Comparison of ENCODE assay signal across 8 cellular contexts in the genomic region with DNA sequence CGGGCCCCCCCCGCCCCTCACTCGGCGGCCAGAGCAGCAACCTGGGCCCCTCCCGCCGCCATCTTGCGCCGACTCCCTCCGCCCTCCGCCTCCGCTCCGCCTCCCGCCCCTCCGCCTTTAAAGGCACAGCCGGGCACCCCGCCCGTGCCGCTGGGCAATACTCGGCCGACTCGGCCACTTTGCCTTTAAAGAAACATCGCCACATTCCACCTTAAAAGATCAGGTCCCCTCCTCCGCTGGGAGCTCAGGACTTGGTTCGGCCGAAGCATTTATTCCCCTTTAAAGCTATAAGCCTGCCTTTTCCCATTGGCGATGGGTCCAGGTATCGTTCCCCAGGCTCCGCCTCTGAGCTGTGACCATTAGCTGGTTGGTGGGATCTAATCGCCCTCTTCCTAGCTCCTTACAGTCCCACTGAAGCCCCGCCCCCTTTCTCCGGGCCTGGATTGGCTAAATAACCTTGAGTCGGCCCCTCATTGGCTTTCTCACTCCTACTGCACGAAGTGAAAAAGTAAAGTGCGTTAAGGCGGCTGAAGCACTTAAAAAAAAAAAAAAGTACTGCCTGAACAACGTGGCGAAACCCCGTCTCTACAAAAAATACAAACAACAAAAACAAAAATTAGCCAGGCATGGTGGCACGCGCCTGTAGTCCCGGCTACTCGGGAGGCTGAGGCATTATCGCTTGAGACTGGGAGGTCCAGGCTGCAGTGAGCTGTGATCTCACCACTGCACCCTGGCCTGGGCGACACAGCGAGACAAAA. TPM values are rescaled to one million over a fixed set of nuclear protein-coding genes. Genes with fewer than 3 reads are reported as not detected.
A peak's percentile ranks its signal among the peaks of the same experiment; 100 is the strongest.
DNase-seq lines count a peak whose midpoint lies in the region; TF ChIP-seq lines count a peak whose summit lies in the region.

A gene with protein sequence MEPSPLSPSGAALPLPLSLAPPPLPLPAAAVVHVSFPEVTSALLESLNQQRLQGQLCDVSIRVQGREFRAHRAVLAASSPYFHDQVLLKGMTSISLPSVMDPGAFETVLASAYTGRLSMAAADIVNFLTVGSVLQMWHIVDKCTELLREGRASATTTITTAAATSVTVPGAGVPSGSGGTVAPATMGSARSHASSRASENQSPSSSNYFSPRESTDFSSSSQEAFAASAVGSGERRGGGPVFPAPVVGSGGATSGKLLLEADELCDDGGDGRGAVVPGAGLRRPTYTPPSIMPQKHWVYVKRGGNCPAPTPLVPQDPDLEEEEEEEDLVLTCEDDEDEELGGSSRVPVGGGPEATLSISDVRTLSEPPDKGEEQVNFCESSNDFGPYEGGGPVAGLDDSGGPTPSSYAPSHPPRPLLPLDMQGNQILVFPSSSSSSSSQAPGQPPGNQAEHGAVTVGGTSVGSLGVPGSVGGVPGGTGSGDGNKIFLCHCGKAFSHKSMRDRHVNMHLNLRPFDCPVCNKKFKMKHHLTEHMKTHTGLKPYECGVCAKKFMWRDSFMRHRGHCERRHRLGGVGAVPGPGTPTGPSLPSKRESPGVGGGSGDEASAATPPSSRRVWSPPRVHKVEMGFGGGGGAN (minus strand): TSS at position 77 of the 758 bp plus-strand sequence. CDS start 828 bp downstream, outside the sequence.

- H3K27ac ChIP-seq in MM.1S (ENCODE audit: low read length) = peak within 1 kb of the TSS; percentile 74
- peak within 1 kb of the TSS; percentile 81 for H3K27ac ChIP-seq in stomach smooth muscle (ENCODE audit: low read length)

- no peaks in the 10 kb centered on the region for H3K9me3 Mint-ChIP-seq in neural crest cell

- peaks cover 24% of the 10 kb centered on the region for H3K36me3 Mint-ChIP-seq in neural crest cell (ENCODE audit: low read depth)

- TF ChIP-seq CTCF in MM.1S (IDR thresholded peaks at IDR 0.05; ENCODE audit: low read length) = no peak
- no peak for TF ChIP-seq CTCF in fibroblast of villous mesenchyme (IDR thresholded peaks at IDR 0.05; ENCODE audit: insufficient read depth, low read depth, low read length)
- no peak for TF ChIP-seq CTCF in neural crest cell (conservative IDR thresholded peaks at IDR 0.05)

- peaks cover 16% of the 10 kb centered on the region for H3K27me3 Mint-ChIP-seq in neural crest cell (ENCODE audit: low read depth)

- H3K9me3 ChIP-seq in MM.1S (replicated peaks; ENCODE audit: insufficient read depth, low read length) = no peaks in the 10 kb centered on the region
- H3K9me3 ChIP-seq in stomach smooth muscle (ENCODE audit: control insufficient read depth in 2 of 2, low read length in 2 of 2) = no peaks in the 10 kb centered on the region

- H4K20me1 ChIP-seq in MM.1S (ENCODE audit: insufficient read depth, low read length) = no peaks in the 10 kb centered on the region

- H3K4me1 Mint-ChIP-seq in neural crest cell = peaks cover 79% of the 10 kb centered on the region

- H2AFZ ChIP-seq in MM.1S (ENCODE audit: low read length) = peak within 1 kb of the TSS; percentile 40; the same call in 1 of the 2 replicates

- peak within 1 kb of the TSS; percentile 98 for H3K4me3 Mint-ChIP-seq in neural crest cell

- H3K36me3 ChIP-seq in H7 (replicated peaks; ENCODE audit: control insufficient read depth, insufficient read depth, low read length) (peaks cover 22% of the 10 kb centered on the region), MM.1S (replicated peaks; ENCODE audit: insufficient read depth, low read length) (peaks cover 9% of the 10 kb centered on the region), stomach smooth muscle (ENCODE audit: control insufficient read depth in 2 of 2, insufficient read depth in 2 of 2, low read length in 2 of 2) (peaks cover 21 to 25% of the 10 kb centered on the region in 2 donors)

- peak within 1 kb of the TSS; percentile 98 for H3K27ac Mint-ChIP-seq in neural crest cell (ENCODE audit: unreplicated experiment)

- peak; percentile 100 for DNase-seq in EH (ENCODE audit: low read depth)
- peak; percentile 97 for DNase-seq in H7
- peak; percentile 96 for DNase-seq in MM.1S
- DNase-seq in SIG-M5 (lab: John Stamatoyannopoulos, UW) = peak; percentile 77
- DNase-seq in activated gamma-delta T cell treated with Interleukin-2 at 50 U/mL for 16 hours = peak; percentile 97
- peak; percentile 100 for DNase-seq in fibroblast of villous mesenchyme (ENCODE audit: low read depth)
- DNase-seq in neural crest cell (ENCODE audit: low read depth, low spot score) = peak; percentile 97

- H3F3A ChIP-seq in MM.1S (ENCODE audit: insufficient read depth, low read length) = peaks cover 40% of the 10 kb centered on the region

- H3K4me2 ChIP-seq in MM.1S (ENCODE audit: low read depth, low read length) = peak within 1 kb of the TSS; percentile 95

- H3K9ac ChIP-seq in MM.1S (ENCODE audit: low read length) (peak within 1 kb of the TSS; percentile 49; the same call in 1 of the 2 replicates), stomach smooth muscle (ENCODE audit: low read length in 2 of 2) (peak within 1 kb of the TSS; percentile 73 to 89)

- H3K79me2 ChIP-seq in MM.1S (ENCODE audit: low read length) = peaks cover 82% of the 10 kb centered on the region

- H3K9me2 ChIP-seq in MM.1S (replicated peaks; ENCODE audit: insufficient read depth, low read length) = no peaks in the 10 kb centered on the region

- peaks cover 46% of the 10 kb centered on the region for H3K4me1 ChIP-seq in MM.1S (ENCODE audit: low read length)
- peaks cover 60% of the 10 kb centered on the region for H3K4me1 ChIP-seq in stomach smooth muscle (ENCODE audit: control insufficient read depth, insufficient read depth, low read length)

- H3K27me3 ChIP-seq in H7 (ENCODE audit: control insufficient read depth, insufficient read depth, low read length) (peaks cover 17% of the 10 kb centered on the region; the same call in 1 of the 2 replicates), MM.1S (replicated peaks; ENCODE audit: insufficient read depth, low read length) (no peaks in the 10 kb centered on the region), stomach smooth muscle (ENCODE audit: control insufficient read depth in 1 of 2, insufficient read depth in 2 of 2, low read length in 2 of 2) (no peaks in the 10 kb centered on the region)

- H3K4me3 ChIP-seq in H7 (ENCODE audit: insufficient read depth, low read depth, low read length) (peak within 1 kb of the TSS; percentile 72), MM.1S (ENCODE audit: low read length) (peak within 1 kb of the TSS; percentile 64), fibroblast of villous mesenchyme (ENCODE audit: low read depth, low read length) (peak within 1 kb of the TSS; percentile 81), stomach smooth muscle (ENCODE audit: low read length in 2 of 2) (peak within 1 kb of the TSS; percentile 83)

RNA-seq across cellular contexts. Expression of the gene that starts here (rescaled TPM):
- total RNA-seq in H7 (2014; rRNA removed; shearing (Covaris generic)) = 11.6 and 14.9 TPM in 2 replicates
- 14.8 and 16.0 TPM in 2 replicates for total RNA-seq in fibroblast of villous mesenchyme
- total RNA-seq in neural crest cell = 23.0 and 23.4 TPM in 2 replicates

Comparison
In these comparisons a context has a peak if more than half of its experiments do, and no peak if none do; other contexts are left out.
1. Peak in every context shown above with its lines: DNase-seq, H3K4me3 ChIP-seq and H3K27ac ChIP-seq.